Comparison of ENCODE assay signal across 8 cellular contexts in genomic region chr2:12715878-12716249, GRCh38. TPM values are rescaled to one million over a fixed set of nuclear protein-coding genes. Genes with fewer than 3 reads are reported as not detected.
DNase-seq lines count a peak whose midpoint lies in the region; ATAC-seq and TF ChIP-seq lines count a peak whose summit lies in the region.

No MANE protein-coding gene starts in this region.

- ATAC-seq in CD8-positive, alpha-beta T cell, result peak; percentile 24
- ATAC-seq in left lung (peak; percentile 73), GM21423 (IDR thresholded peaks at IDR 0.05; ENCODE audit: unreplicated experiment) (no peak)

- no peak overlapping the region for H4K91ac ChIP-seq in H9 (ENCODE audit: insufficient read length, low read depth, low read length)

- H2BK15ac ChIP-seq in H9 (ENCODE audit: low read depth, low read length), result no peak overlapping the region

- no peak overlapping the region for H3K4ac ChIP-seq in H9 (ENCODE audit: low read depth, low read length)

- peak overlapping the region; percentile 49 for H2AFZ ChIP-seq in H9 (ENCODE audit: low read length)

- H3K4me3 ChIP-seq in CD8-positive, alpha-beta T cell (ENCODE audit: low read depth, low read length), result peak overlapping the region; percentile 82
- H3K4me3 ChIP-seq in choroid plexus epithelial cell (ENCODE audit: low read depth, low read length), result peak overlapping the region; percentile 70
- H3K4me3 ChIP-seq in left lung, result peak overlapping the region; percentile 59 to 83

- H3K27ac ChIP-seq in CD8-positive, alpha-beta T cell (ENCODE audit: low read depth, low read length), result peak overlapping the region; percentile 72
- H3K27ac ChIP-seq in H9 (ENCODE audit: insufficient read length, low read depth, low read length) (no peak overlapping the region), left lung (peak overlapping the region; percentile 89 to 91)

- H3K4me1 Mint-ChIP-seq in CD8-positive, alpha-beta T cell (ENCODE audit: low read depth), result peaks cover 46% of the 10 kb centered on the region
- peaks cover 37 to 43% of the 10 kb centered on the region in 2 experiments for H3K4me1 Mint-ChIP-seq in H9

- no peak overlapping the region for H2AK5ac ChIP-seq in H9 (ENCODE audit: insufficient read length, low read length)

- H3K56ac ChIP-seq in H9 (ENCODE audit: insufficient read length, low read depth, low read length), result no peak overlapping the region

- peak overlapping the region; percentile 93 for H3K27ac Mint-ChIP-seq in CD8-positive, alpha-beta T cell
- peak overlapping the region; percentile 6 to 91 (median 82); a peak in 5 of 7 replicates for H3K27ac Mint-ChIP-seq in H9

- POLR2A ChIA-PET in CD8-positive, alpha-beta T cell (lab: Charles Lee), result interaction anchor here (0.6 to 4.2 kb wide), 27 partner anchors 10 to 886 kb away, joined by 3 to 65 read pairs (median 4); no protein-coding TSS in a partner anchor

- CTCF ChIA-PET in CD8-positive, alpha-beta T cell (lab: Charles Lee), result interaction anchor here (0.5 to 4.9 kb wide), 47 partner anchors 8 to 1023 kb away, joined by 3 to 40 read pairs (median 4); no protein-coding TSS in a partner anchor

- TF ChIP-seq CTCF in CD8-positive, alpha-beta T cell (IDR thresholded peaks at IDR 0.05), result peak; percentile 66
- peak; percentile 75 for TF ChIP-seq CTCF in H9 (conservative IDR thresholded peaks at IDR 0.05)
- peak; percentile 89 for TF ChIP-seq CTCF in choroid plexus epithelial cell (conservative IDR thresholded peaks at IDR 0.05; ENCODE audit: low read depth, low read length)
- peak; percentile 51 to 53 for TF ChIP-seq CTCF in left lung (IDR thresholded peaks at IDR 0.05)

- peaks cover 25% of the 10 kb centered on the region for H3K23me2 ChIP-seq in H9 (ENCODE audit: insufficient read length, low read depth, low read length, poor library complexity, severe bottlenecking)

- H3K18ac ChIP-seq in H9 (ENCODE audit: insufficient read length, low read depth, low read length), result no peak overlapping the region

- H2BK5ac ChIP-seq in H9 (ENCODE audit: insufficient read length, low read length), result no peak overlapping the region

- peaks cover 28% of the 10 kb centered on the region; the same call in 1 of the 2 replicates for H3K79me2 ChIP-seq in H9 (ENCODE audit: insufficient read depth, low read length)

- H3K9me3 Mint-ChIP-seq in CD8-positive, alpha-beta T cell, result no peaks in the 10 kb centered on the region
- peaks cover 0 to 4% of the 10 kb centered on the region in 2 experiments; a peak in 2 of 5 replicates for H3K9me3 Mint-ChIP-seq in H9

- peaks cover 31% of the 10 kb centered on the region for H3K4me1 ChIP-seq in CD8-positive, alpha-beta T cell (ENCODE audit: insufficient read depth, low read length)
- H3K4me1 ChIP-seq in H9 (ENCODE audit: insufficient read depth, low read length), result peaks cover 7% of the 10 kb centered on the region
- H3K4me1 ChIP-seq in left lung, result peaks cover 6 to 23% of the 10 kb centered on the region in 2 donors

- no peaks in the 10 kb centered on the region for H3K9me3 ChIP-seq in CD8-positive, alpha-beta T cell (ENCODE audit: low read length)
- H3K9me3 ChIP-seq in H9 (ENCODE audit: control insufficient read depth, low read depth, low read length) (no peaks in the 10 kb centered on the region), left lung (no peaks in the 10 kb centered on the region)

- H3K23ac ChIP-seq in H9 (ENCODE audit: insufficient read length, low read depth, low read length), result no peak overlapping the region

- no peak overlapping the region for H2BK20ac ChIP-seq in H9 (ENCODE audit: low read depth, low read length, poor library complexity, severe bottlenecking)

- H4K20me1 ChIP-seq in H9 (ENCODE audit: control insufficient read depth, insufficient read depth, insufficient read length), result no peaks in the 10 kb centered on the region

- no peak overlapping the region for H4K5ac ChIP-seq in H9 (ENCODE audit: insufficient read length, low read depth, low read length)

- no peaks in the 10 kb centered on the region for H3K27me3 Mint-ChIP-seq in CD8-positive, alpha-beta T cell (ENCODE audit: low read depth)
- peaks cover 6% of the 10 kb centered on the region for H3K27me3 Mint-ChIP-seq in H9 (ENCODE audit: low read depth)

- H3T11ph ChIP-seq in H9 (ENCODE audit: low read length), result no peak overlapping the region

- peak overlapping the region; percentile 93 for H3K4me2 ChIP-seq in H9 (ENCODE audit: insufficient read depth, insufficient read length, low read length)

- peak; percentile 65 to 87 (median 78) for DNase-seq in CD8-positive, alpha-beta T cell
- DNase-seq in H9 (peak; percentile 72), NCI-H2171 (lab: John Stamatoyannopoulos, UW) (peak; percentile 62), choroid plexus epithelial cell (ENCODE audit: low read depth) (peak; percentile 93), left lung (peak; percentile 82 to 83)
- DNase-seq in activated CD4-positive, alpha-beta T cell treated with anti-CD3 and anti-CD28 coated beads for 1 hour, result peak; percentile 72
- DNase-seq in stimulated activated CD4-positive, alpha-beta T cell treated with anti-CD3 and anti-CD28 coated beads, Interleukin-2, amount 100 ng/mL, for 48 hours, result peak; percentile 71 to 72

- H2BK12ac ChIP-seq in H9 (ENCODE audit: insufficient read length, low read depth, low read length), result no peak overlapping the region

- no peaks in the 10 kb centered on the region for H3K36me3 ChIP-seq in CD8-positive, alpha-beta T cell (ENCODE audit: insufficient read depth, low read length)
- no peaks in the 10 kb centered on the region for H3K36me3 ChIP-seq in left lung

- peaks cover 23% of the 10 kb centered on the region for H3K36me3 Mint-ChIP-seq in CD8-positive, alpha-beta T cell
- H3K36me3 Mint-ChIP-seq in H9 (ENCODE audit: insufficient read depth in 1 of 3, low read depth in 3 of 3), result peaks cover 0 to 12% (median 0%) of the 10 kb centered on the region in 3 experiments; a peak in 3 of 7 replicates

- intact Hi-C loops in CD8-positive, alpha-beta T cell (cut with DNase I, micrococcal nuclease), result loop anchor here (1.0 to 10.0 kb wide), 25 partner anchors 12 to 1904 kb away; partner anchors contain the start of genes LPIN1 (in 2 of the 2), E2F6 (in 1 of the 2) and PDIA6 (in 1 of the 2)
- intact Hi-C loops in left lung (cut with DNase I), result loop anchor here in 1 of 2 donors (5.0 kb wide), 1 partner anchor 549 kb away; no protein-coding TSS in a partner anchor

- H3K4me3 Mint-ChIP-seq in CD8-positive, alpha-beta T cell, result peak overlapping the region; percentile 96
- H3K4me3 Mint-ChIP-seq in H9, result peak overlapping the region; percentile 87 to 91

- H3K79me1 ChIP-seq in H9 (ENCODE audit: insufficient read depth, low read depth, low read length, poor library complexity, severe bottlenecking), result no peaks in the 10 kb centered on the region

- H4K8ac ChIP-seq in H9 (replicated peaks; ENCODE audit: insufficient read length, low read depth, low read length), result no peak overlapping the region

- H3K9ac ChIP-seq in H9 (ENCODE audit: extremely low read depth, insufficient read length, low read length), result peak overlapping the region; percentile 72

- no peak overlapping the region for H2BK120ac ChIP-seq in H9 (ENCODE audit: low read depth, low read length, poor library complexity, severe bottlenecking)

- H3K27me3 ChIP-seq in CD8-positive, alpha-beta T cell (ENCODE audit: insufficient read depth, low read length), result no peaks in the 10 kb centered on the region
- H3K27me3 ChIP-seq in H9 (ENCODE audit: insufficient read depth, low read length) (no peaks in the 10 kb centered on the region), left lung (peaks cover 0 to 54% of the 10 kb centered on the region in 2 donors)

- H3K14ac ChIP-seq in H9 (ENCODE audit: insufficient read depth, low read length), result no peak overlapping the region

- WGBS in H9 (ENCODE audit: extremely low coverage, insufficient read length, low lambda C conversion rate), result no CpG with 5 or more reads among the region's 10 CpGs

RNA-seq across cellular contexts. Expression of gene TRIB2, which starts 0.9 kb away (rescaled TPM):
- 10 to 100 TPM; 46.6 to 54.4 TPM for total RNA-seq in CD8-positive, alpha-beta T cell
- total RNA-seq in H9 (2021) (36.2 and 41.9 TPM in 2 replicates), left lung (10 to 100 TPM; 36.4 to 39.7 TPM)
